ENCODE assay signal across 10 cellular contexts in the genomic region with DNA sequence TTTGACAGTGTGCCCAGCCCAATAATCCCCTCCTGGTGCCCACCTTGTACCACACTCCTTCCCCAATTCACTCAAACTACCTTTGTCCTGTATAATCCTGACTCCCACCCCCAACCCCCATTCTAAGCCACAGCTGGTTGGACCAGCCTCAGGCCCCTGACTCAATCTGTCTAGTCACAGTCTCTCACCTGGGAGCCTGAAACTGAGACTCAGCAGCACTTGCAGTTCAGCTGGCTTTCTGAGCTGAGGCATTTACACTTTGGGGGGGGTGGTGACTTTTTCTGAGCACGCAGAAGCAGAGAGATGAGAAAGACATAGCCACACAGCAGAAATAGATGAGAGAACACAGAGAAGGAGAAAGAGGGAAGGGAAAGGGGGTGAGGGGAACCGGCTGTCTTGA.
A peak's percentile ranks its signal among the peaks of the same experiment; 100 is the strongest.
DNase-seq lines count a peak whose midpoint lies in the region; ATAC-seq and TF ChIP-seq lines count a peak whose summit lies in the region.
"Had no signal": no experiment of that assay in that cellular context is flagged by ENCODE, and none has a peak within 500 bp of the region (broad histone marks: within the 10 kb centered on the region; RNA-seq: fewer than 3 reads in every experiment).

No MANE protein-coding gene starts in this region.

- H3K36me3 ChIP-seq in smooth muscle cell (ENCODE audit: low read depth) (no peaks in the 10 kb centered on the region), adrenal gland (replicated peaks in 1 of 2) (no peaks in the 10 kb centered on the region)
- H3K36me3 ChIP-seq: vagina had no signal

- H3K9ac ChIP-seq in smooth muscle cell (ENCODE audit: low read depth) = no peak overlapping the region

- H3K27ac Mint-ChIP-seq in activated CD8-positive, alpha-beta T cell treated with anti-CD3 and anti-CD28 coated beads for 36 hours = peak overlapping the region; percentile 5
- H3K27ac Mint-ChIP-seq in activated CD8-positive, alpha-beta T cell treated with anti-CD3 and anti-CD28 coated beads, Interleukin-2, amount 10 ng/mL, durations not matched to agents 7 days and 5 days = no peak overlapping the region
- no peak overlapping the region for H3K27ac Mint-ChIP-seq in mesothelial cell of epicardium

- H3K9me3 ChIP-seq in smooth muscle cell (replicated peaks; ENCODE audit: low read depth) (peaks cover 3% of the 10 kb centered on the region), adrenal gland (replicated peaks in 1 of 3) (no peaks in the 10 kb centered on the region)
- H3K9me3 ChIP-seq: vagina had no signal

- no peak overlapping the region for H2AFZ ChIP-seq in smooth muscle cell (ENCODE audit: low read depth)

- H3K27me3 Mint-ChIP-seq in activated CD8-positive, alpha-beta T cell treated with anti-CD3 and anti-CD28 coated beads for 36 hours = no peaks in the 10 kb centered on the region
- H3K27me3 Mint-ChIP-seq in activated CD8-positive, alpha-beta T cell treated with anti-CD3 and anti-CD28 coated beads, Interleukin-2, amount 10 ng/mL, durations not matched to agents 7 days and 5 days (ENCODE audit: low read depth) = no peaks in the 10 kb centered on the region
- H3K27me3 Mint-ChIP-seq in mesothelial cell of epicardium (ENCODE audit: low read depth) = no peaks in the 10 kb centered on the region

- peak; percentile 51 for DNase-seq in activated CD8-positive, alpha-beta T cell treated with anti-CD3 and anti-CD28 coated beads for 36 hours
- no peak for DNase-seq in activated CD8-positive, alpha-beta T cell treated with anti-CD3 and anti-CD28 coated beads, Interleukin-2, amount 10 ng/mL, durations not matched to agents 7 days and 5 days
- peak; percentile 16 to 20 for DNase-seq in stimulated activated CD4-positive, alpha-beta T cell treated with anti-CD3 and anti-CD28 coated beads, Interleukin-4, amount 100 ng/mL, for 48 hours (ENCODE audit: low read depth in 2 of 2)
- no peak for DNase-seq in smooth muscle cell (lab: John Stamatoyannopoulos, UW; ENCODE audit: unreplicated experiment)
- no peak for DNase-seq in mesothelial cell of epicardium (ENCODE audit: low spot score in 2 of 2, unreplicated experiment in 2 of 2)
- no peak for DNase-seq in adrenal gland
- DNase-seq: NCI-H510A had no signal

- no peaks in the 10 kb centered on the region for H4K20me1 ChIP-seq in smooth muscle cell (ENCODE audit: low read depth)

- H3K27me3 ChIP-seq in smooth muscle cell (ENCODE audit: low read depth) (peaks cover 35% of the 10 kb centered on the region), adrenal gland (no peaks in the 10 kb centered on the region)
- H3K27me3 ChIP-seq: vagina had no signal

- WGBS in smooth muscle cell (ENCODE audit: low lambda C conversion rate) = 77% methylated on average over 2 of the region's 2 CpGs
- 71 to 78% (median 75%) methylated on average over 2 of the region's 2 CpGs for WGBS in adrenal gland, 4 donors

- H3K4me1 ChIP-seq in smooth muscle cell (ENCODE audit: low read depth) = peaks cover 7% of the 10 kb centered on the region
- no peaks in the 10 kb centered on the region for H3K4me1 ChIP-seq in adrenal gland (replicated peaks in 1 of 2)
- H3K4me1 ChIP-seq: vagina had no signal

- H3K4me3 ChIP-seq in smooth muscle cell (no peak overlapping the region), adrenal gland (no peak overlapping the region)
- H3K4me3 ChIP-seq: vagina had no signal

- H3K4me1 Mint-ChIP-seq in activated CD8-positive, alpha-beta T cell treated with anti-CD3 and anti-CD28 coated beads for 36 hours (ENCODE audit: low read depth) = peaks cover 19% of the 10 kb centered on the region
- H3K4me1 Mint-ChIP-seq in activated CD8-positive, alpha-beta T cell treated with anti-CD3 and anti-CD28 coated beads, Interleukin-2, amount 10 ng/mL, durations not matched to agents 7 days and 5 days (ENCODE audit: low read depth) = peaks cover 2% of the 10 kb centered on the region
- H3K4me1 Mint-ChIP-seq in mesothelial cell of epicardium = peaks cover 6% of the 10 kb centered on the region

- peak; percentile 75 for ATAC-seq in activated CD8-positive, alpha-beta T cell treated with anti-CD3 and anti-CD28 coated beads for 36 hours
- ATAC-seq in activated CD8-positive, alpha-beta T cell treated with anti-CD3 and anti-CD28 coated beads, Interleukin-2, amount 10 ng/mL, durations not matched to agents 7 days and 5 days = no peak
- ATAC-seq in HG02571 (IDR thresholded peaks at IDR 0.05; ENCODE audit: unreplicated experiment) (peak; percentile 98), HG03558 (IDR thresholded peaks at IDR 0.05; ENCODE audit: extremely low read depth, unreplicated experiment) (peak; percentile 73)

- CTCF ChIA-PET in activated CD8-positive, alpha-beta T cell treated with anti-CD3 and anti-CD28 coated beads for 36 hours (lab: Charles Lee) = interaction anchor here (1.1 to 1.9 kb wide), 2 partner anchors 13 to 15 kb away, joined by 3 to 4 read pairs; no protein-coding TSS in a partner anchor
- CTCF ChIA-PET in activated CD8-positive, alpha-beta T cell treated with anti-CD3 and anti-CD28 coated beads, Interleukin-2, amount 10 ng/mL, durations not matched to agents 7 days and 5 days (lab: Charles Lee) = no interaction called here

- POLR2A ChIA-PET in activated CD8-positive, alpha-beta T cell treated with anti-CD3 and anti-CD28 coated beads for 36 hours (lab: Charles Lee) = no interaction called here
- POLR2A ChIA-PET in activated CD8-positive, alpha-beta T cell treated with anti-CD3 and anti-CD28 coated beads, Interleukin-2, amount 10 ng/mL, durations not matched to agents 7 days and 5 days (lab: Charles Lee) = no interaction called here

- H3F3A ChIP-seq in smooth muscle cell (ENCODE audit: low read depth) = no peaks in the 10 kb centered on the region

- no peak overlapping the region for H3K4me2 ChIP-seq in smooth muscle cell

- H3K4me3 Mint-ChIP-seq in activated CD8-positive, alpha-beta T cell treated with anti-CD3 and anti-CD28 coated beads for 36 hours = no peak overlapping the region
- H3K4me3 Mint-ChIP-seq in activated CD8-positive, alpha-beta T cell treated with anti-CD3 and anti-CD28 coated beads, Interleukin-2, amount 10 ng/mL, durations not matched to agents 7 days and 5 days = no peak overlapping the region
- H3K4me3 Mint-ChIP-seq in mesothelial cell of epicardium = no peak overlapping the region

- H3K27ac ChIP-seq in smooth muscle cell (ENCODE audit: low read depth) (no peak overlapping the region), adrenal gland (no peak overlapping the region)
- H3K27ac ChIP-seq: vagina had no signal

- peaks cover 3% of the 10 kb centered on the region for H3K36me3 Mint-ChIP-seq in activated CD8-positive, alpha-beta T cell treated with anti-CD3 and anti-CD28 coated beads for 36 hours (ENCODE audit: low read depth)
- H3K36me3 Mint-ChIP-seq in activated CD8-positive, alpha-beta T cell treated with anti-CD3 and anti-CD28 coated beads, Interleukin-2, amount 10 ng/mL, durations not matched to agents 7 days and 5 days (ENCODE audit: low read depth) = no peaks in the 10 kb centered on the region
- no peaks in the 10 kb centered on the region for H3K36me3 Mint-ChIP-seq in mesothelial cell of epicardium

- intact Hi-C loops in activated CD8-positive, alpha-beta T cell treated with anti-CD3 and anti-CD28 coated beads for 36 hours (cut with micrococcal nuclease) = no loop called here
- intact Hi-C loops in adrenal gland (cut with DNase I) = no loop called here

- no peak for TF ChIP-seq POLR2A in adrenal gland (IDR thresholded peaks at IDR 0.05)

- TF ChIP-seq CTCF in activated CD8-positive, alpha-beta T cell treated with anti-CD3 and anti-CD28 coated beads for 36 hours (IDR thresholded peaks at IDR 0.05) = no peak
- no peak for TF ChIP-seq CTCF in smooth muscle cell (IDR thresholded peaks at IDR 0.05; ENCODE audit: borderline replicate concordance, insufficient read depth, poor library complexity, severe bottlenecking)
- no peak for TF ChIP-seq CTCF in mesothelial cell of epicardium (IDR thresholded peaks at IDR 0.05; ENCODE audit: unreplicated experiment)
- no peak for TF ChIP-seq CTCF in adrenal gland (IDR thresholded peaks at IDR 0.05)

- H3K79me2 ChIP-seq in smooth muscle cell (ENCODE audit: low read depth) = no peaks in the 10 kb centered on the region

- peaks cover 9% of the 10 kb centered on the region for H3K9me3 Mint-ChIP-seq in activated CD8-positive, alpha-beta T cell treated with anti-CD3 and anti-CD28 coated beads for 36 hours
- H3K9me3 Mint-ChIP-seq in activated CD8-positive, alpha-beta T cell treated with anti-CD3 and anti-CD28 coated beads, Interleukin-2, amount 10 ng/mL, durations not matched to agents 7 days and 5 days (ENCODE audit: insufficient read depth) = no peaks in the 10 kb centered on the region
- peaks cover 8% of the 10 kb centered on the region for H3K9me3 Mint-ChIP-seq in mesothelial cell of epicardium

Comparison
In these comparisons a context has a peak if more than half of its experiments do, and no peak if none do; other contexts are left out.
1. DNase-seq: peak in activated CD8-positive, alpha-beta T cell treated with anti-CD3 and anti-CD28 coated beads for 36 hours (single experiment) and stimulated activated CD4-positive, alpha-beta T cell treated with anti-CD3 and anti-CD28 coated beads, Interleukin-4, amount 100 ng/mL, for 48 hours (2 of 2); none in activated CD8-positive, alpha-beta T cell treated with anti-CD3 and anti-CD28 coated beads, Interleukin-2, amount 10 ng/mL, durations not matched to agents 7 days and 5 days (single experiment), smooth muscle cell (single experiment), mesothelial cell of epicardium (0 of 2) and adrenal gland (0 of 7).